In the genomic region with DNA sequence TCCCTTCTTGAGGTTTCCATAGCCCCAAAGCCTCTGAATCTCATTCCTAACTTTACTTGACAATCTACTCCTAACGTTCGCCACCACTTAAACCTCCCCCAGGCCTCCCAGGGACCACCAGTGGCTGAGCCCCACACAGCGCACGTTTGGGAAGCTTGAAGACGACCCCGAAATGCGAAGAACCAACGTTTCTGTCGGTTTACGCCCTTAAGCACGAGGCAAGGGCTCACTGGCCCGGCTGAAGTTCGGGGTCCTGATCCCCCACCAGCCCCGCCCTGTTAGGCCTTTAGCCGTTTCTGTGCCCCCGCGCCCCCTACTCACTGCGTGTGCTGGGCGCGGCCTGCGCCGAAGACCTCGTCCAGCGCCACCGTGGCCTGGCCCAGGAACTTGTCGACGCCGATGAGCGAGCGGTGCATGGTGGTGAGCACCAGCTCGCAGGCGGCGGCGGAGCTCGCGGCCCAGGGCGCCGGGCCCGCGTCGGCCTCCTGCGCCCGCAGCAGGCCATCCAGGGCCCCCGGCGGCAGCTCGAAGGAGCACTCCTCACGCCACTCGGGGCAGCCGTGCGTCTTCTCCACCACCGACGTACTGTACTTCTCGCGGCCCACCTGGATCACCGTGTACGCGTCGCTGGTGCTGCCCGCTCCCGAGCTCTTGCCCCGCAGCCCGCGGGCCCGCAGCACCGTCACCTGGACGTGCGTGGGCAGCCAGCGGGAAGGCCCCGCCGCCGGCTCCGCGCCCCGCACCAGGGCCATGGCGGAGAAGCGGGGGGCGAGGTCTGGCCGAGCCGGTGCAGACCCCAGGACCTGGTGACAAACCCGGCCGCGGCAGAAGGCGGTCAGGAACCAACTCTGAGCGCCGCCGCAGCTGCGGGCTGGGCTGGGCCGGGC, we compare ENCODE assay signal across 8 cellular contexts. TPM values are rescaled to one million over a fixed set of nuclear protein-coding genes. Genes with fewer than 3 reads are reported as not detected.
DNase-seq lines count a peak whose midpoint lies in the region; ATAC-seq and TF ChIP-seq lines count a peak whose summit lies in the region.

No MANE protein-coding gene starts in this region.

- no peaks in the 10 kb centered on the region for H3K9me3 Mint-ChIP-seq in CD4-positive, alpha-beta memory T cell
- H3K9me3 Mint-ChIP-seq in activated CD8-positive, alpha-beta T cell treated with anti-CD3 and anti-CD28 coated beads for 36 hours: no peaks in the 10 kb centered on the region
- H3K9me3 Mint-ChIP-seq in nephron progenitor cell: peaks cover 11% of the 10 kb centered on the region

- WGBS in HUES64: under 1% methylated on average over 88 of the region's 88 CpGs

- H3K27ac Mint-ChIP-seq in CD4-positive, alpha-beta memory T cell: peak overlapping the region; percentile 29 to 90 (median 85)
- H3K27ac Mint-ChIP-seq in activated CD8-positive, alpha-beta T cell treated with anti-CD3 and anti-CD28 coated beads for 36 hours: peak overlapping the region; percentile 68
- H3K27ac Mint-ChIP-seq in nephron progenitor cell: no peak overlapping the region

- CTCF ChIA-PET in CD4-positive, alpha-beta memory T cell (lab: Charles Lee; ENCODE audit: partially characterized antibody): interaction anchor here (1.1 to 3.6 kb wide), 4 partner anchors 10 to 100 kb away, joined by 3 to 19 read pairs (median 4); no protein-coding TSS in a partner anchor
- CTCF ChIA-PET in activated CD8-positive, alpha-beta T cell treated with anti-CD3 and anti-CD28 coated beads for 36 hours (lab: Charles Lee): interaction anchor here (0.6 to 3.9 kb wide), 9 partner anchors 12 to 225 kb away, joined by 3 to 20 read pairs (median 5); partner anchors contain the start of gene SPR

- no peaks in the 10 kb centered on the region for H3K36me3 ChIP-seq in CD4-positive, alpha-beta memory T cell (ENCODE audit: insufficient read depth, low read length)
- no peaks in the 10 kb centered on the region for H3K36me3 ChIP-seq in HUES64 (ENCODE audit: insufficient read depth, low read length)

- no peaks in the 10 kb centered on the region for H3K36me3 Mint-ChIP-seq in CD4-positive, alpha-beta memory T cell
- no peaks in the 10 kb centered on the region for H3K36me3 Mint-ChIP-seq in activated CD8-positive, alpha-beta T cell treated with anti-CD3 and anti-CD28 coated beads for 36 hours (ENCODE audit: low read depth)
- H3K36me3 Mint-ChIP-seq in nephron progenitor cell (ENCODE audit: low read depth): no peaks in the 10 kb centered on the region

- H3K27me3 ChIP-seq in CD4-positive, alpha-beta memory T cell (ENCODE audit: insufficient read depth, low read length): no peaks in the 10 kb centered on the region
- peaks cover 33% of the 10 kb centered on the region for H3K27me3 ChIP-seq in HUES64 (ENCODE audit: insufficient read depth, low read length)

- peak overlapping the region; percentile 48; the same call in 1 of the 2 replicates for H3K9ac ChIP-seq in HUES64 (ENCODE audit: low read depth, low read length)

- POLR2A ChIA-PET in CD4-positive, alpha-beta memory T cell (lab: Charles Lee; ENCODE audit: partially characterized antibody): interaction anchor here (1.0 to 2.7 kb wide), 3 partner anchors 41 to 115 kb away, joined by 3 to 9 read pairs (median 8); partner anchors contain the start of gene SFXN5
- POLR2A ChIA-PET in activated CD8-positive, alpha-beta T cell treated with anti-CD3 and anti-CD28 coated beads for 36 hours (lab: Charles Lee): interaction anchor here (1.1 kb wide), 2 partner anchors 9 to 146 kb away, joined by 3 read pairs; no protein-coding TSS in a partner anchor

- H3K4me1 Mint-ChIP-seq in CD4-positive, alpha-beta memory T cell: peaks cover 21 to 48% (median 33%) of the 10 kb centered on the region in 4 donors
- peaks cover 18% of the 10 kb centered on the region for H3K4me1 Mint-ChIP-seq in activated CD8-positive, alpha-beta T cell treated with anti-CD3 and anti-CD28 coated beads for 36 hours (ENCODE audit: low read depth)
- H3K4me1 Mint-ChIP-seq in nephron progenitor cell: peaks cover 20% of the 10 kb centered on the region

- no peak for TF ChIP-seq CTCF in activated CD8-positive, alpha-beta T cell treated with anti-CD3 and anti-CD28 coated beads for 36 hours (IDR thresholded peaks at IDR 0.05)
- no peak for TF ChIP-seq CTCF in fibroblast of mammary gland (conservative IDR thresholded peaks at IDR 0.05; ENCODE audit: control insufficient read depth, insufficient read depth, low read depth, low read length)
- TF ChIP-seq CTCF in nephron progenitor cell (IDR thresholded peaks at IDR 0.05): no peak

- H3K27ac ChIP-seq in CD4-positive, alpha-beta memory T cell (ENCODE audit: low read depth, low read length): peak overlapping the region; percentile 49
- H3K27ac ChIP-seq in HUES64 (ENCODE audit: low read depth, low read length): no peak overlapping the region; the same call in 1 of the 2 replicates

- peak in 4 of 5 donors; percentile 37 to 42 (median 38) for DNase-seq in CD4-positive, alpha-beta memory T cell
- DNase-seq in activated CD8-positive, alpha-beta T cell treated with anti-CD3 and anti-CD28 coated beads for 36 hours: peak; percentile 27
- DNase-seq in fibroblast of mammary gland (ENCODE audit: low read depth) (peak; percentile 29), nephron progenitor cell (peak; percentile 64), HPDE6-E6E7 (ENCODE audit: extremely low spot score) (no peak), COLO829 (ENCODE audit: low spot score) (no peak)

- ATAC-seq in GM19463 (IDR thresholded peaks at IDR 0.05; ENCODE audit: unreplicated experiment): peak; percentile 13
- ATAC-seq in activated CD8-positive, alpha-beta T cell treated with anti-CD3 and anti-CD28 coated beads for 36 hours: peak; percentile 35

- H3K4me3 Mint-ChIP-seq in CD4-positive, alpha-beta memory T cell: peak overlapping the region; percentile 84 to 91 (median 89)
- peak overlapping the region; percentile 81 for H3K4me3 Mint-ChIP-seq in activated CD8-positive, alpha-beta T cell treated with anti-CD3 and anti-CD28 coated beads for 36 hours
- H3K4me3 Mint-ChIP-seq in nephron progenitor cell: peak overlapping the region; percentile 86

- H3K4me1 ChIP-seq in CD4-positive, alpha-beta memory T cell (ENCODE audit: insufficient read depth, low read length): peaks cover 39% of the 10 kb centered on the region
- peaks cover 14% of the 10 kb centered on the region; the same call in 1 of the 2 replicates for H3K4me1 ChIP-seq in HUES64 (ENCODE audit: insufficient read depth, low read length)

- peak overlapping the region in 1 of 2 donors; percentile 65 for H3K4me3 ChIP-seq in CD4-positive, alpha-beta memory T cell (ENCODE audit: low read length in 2 of 2)
- H3K4me3 ChIP-seq in HUES64 (ENCODE audit: low read length) (peak overlapping the region; percentile 81), fibroblast of mammary gland (ENCODE audit: control insufficient read depth, low read depth, low read length) (peak overlapping the region; percentile 83)

- H3K27me3 Mint-ChIP-seq in CD4-positive, alpha-beta memory T cell: no peaks in the 10 kb centered on the region
- peaks cover 7% of the 10 kb centered on the region for H3K27me3 Mint-ChIP-seq in activated CD8-positive, alpha-beta T cell treated with anti-CD3 and anti-CD28 coated beads for 36 hours
- H3K27me3 Mint-ChIP-seq in nephron progenitor cell (ENCODE audit: low read depth, poor library complexity): peaks cover 62% of the 10 kb centered on the region

- intact Hi-C loops in CD4-positive, alpha-beta memory T cell (cut with micrococcal nuclease): no loop called here
- intact Hi-C loops in activated CD8-positive, alpha-beta T cell treated with anti-CD3 and anti-CD28 coated beads for 36 hours (cut with micrococcal nuclease): no loop called here

- H3K9me3 ChIP-seq in CD4-positive, alpha-beta memory T cell (ENCODE audit: control insufficient read depth in 1 of 2, low read length in 2 of 2): no peaks in the 10 kb centered on the region
- H3K9me3 ChIP-seq in HUES64 (ENCODE audit: insufficient read depth, low read depth, low read length): no peaks in the 10 kb centered on the region

RNA-seq across cellular contexts. Expression of gene RAB11FIP5, which starts 0.5 kb away (rescaled TPM):
- 10 to 100 TPM; 10.9 to 12.8 TPM for total RNA-seq in CD4-positive, alpha-beta memory T cell
- polyA plus RNA-seq in CD4-positive, alpha-beta memory T cell: 10 to 100 TPM in 1 of 2 donors, 1 to 10 TPM in 1; 6.4 to 11.6 TPM
- 3.7 TPM for polyA plus RNA-seq in HUES64 (2013, experiment 1 of 2)
- polyA plus RNA-seq in HUES64 (2013, experiment 2 of 2): 6.0 TPM
- 1 to 10 TPM; 9.0 to 9.7 TPM for total RNA-seq in activated CD8-positive, alpha-beta T cell treated with anti-CD3 and anti-CD28 coated beads for 36 hours

RNA-seq across cellular contexts. Expression of gene SFXN5, which starts 40.8 kb away (rescaled TPM):
- total RNA-seq in CD4-positive, alpha-beta memory T cell: 10 to 100 TPM in 1 of 2 experiments, 1 to 10 TPM in 1; 6.5 to 10.0 TPM
- polyA plus RNA-seq in CD4-positive, alpha-beta memory T cell: 1 to 10 TPM in 1 of 2 donors, under 1 TPM in 1; 0.95 to 1.7 TPM
- 17.9 TPM for polyA plus RNA-seq in HUES64 (2013, experiment 1 of 2)
- polyA plus RNA-seq in HUES64 (2013, experiment 2 of 2): 13.3 TPM
- total RNA-seq in activated CD8-positive, alpha-beta T cell treated with anti-CD3 and anti-CD28 coated beads for 36 hours: 1 to 10 TPM; 7.4 to 9.6 TPM

Comparison
In these comparisons a context has a peak if more than half of its experiments do, and no peak if none do; other contexts are left out.
1. DNase-seq: peak in CD4-positive, alpha-beta memory T cell (4 of 5), activated CD8-positive, alpha-beta T cell treated with anti-CD3 and anti-CD28 coated beads for 36 hours (single experiment), fibroblast of mammary gland (single experiment) and nephron progenitor cell (single experiment); none in HPDE6-E6E7 (single experiment) and COLO829 (single experiment).
2. Peak in every context shown above with its lines, with median percentiles within 50 percentile points of each other: H3K4me3 Mint-ChIP-seq.